In genomic region chr21:15431053-15431452, GRCh38 we compare ENCODE assay signal across 15 cellular contexts.
A peak's percentile ranks its signal among the peaks of the same experiment; 100 is the strongest.
DNase-seq lines count a peak whose midpoint lies in the region; FAIRE-seq and TF ChIP-seq lines count a peak whose summit lies in the region.
"Had no signal": no experiment of that assay in that cellular context is flagged by ENCODE, and none has a peak within 500 bp of the region (broad histone marks: within the 10 kb centered on the region; RNA-seq: fewer than 3 reads in every experiment).

No MANE protein-coding gene starts in this region.

- H3K4me3 ChIP-seq in mammary epithelial cell (replicated peaks in 1 of 3; ENCODE audit: insufficient read depth in 1 of 3, low read depth in 2 of 3, low read length in 3 of 3) = no peak overlapping the region
- no peak overlapping the region for H3K4me3 ChIP-seq in Loucy (ENCODE audit: low read length, poor library complexity, severe bottlenecking)
- H3K4me3 ChIP-seq in H1 (ENCODE audit: extremely low read depth in 1 of 4, insufficient read depth in 2 of 4, low read depth in 3 of 4, low read length in 4 of 4) = no peak overlapping the region
- H3K4me3 ChIP-seq in trophoblast cell (ENCODE audit: low read depth, low read length) = no peak overlapping the region
- H3K4me3 ChIP-seq in esophagus muscularis mucosa = no peak overlapping the region
- H3K4me3 ChIP-seq: BLaER1, GM12878 had no signal

- H2BK15ac ChIP-seq in H1 (ENCODE audit: low read length) = no peak overlapping the region

- H4K91ac ChIP-seq in H1 (replicated peaks; ENCODE audit: insufficient read length, low read length) (no peak overlapping the region), trophoblast cell (ENCODE audit: low read depth, low read length) (peak overlapping the region; percentile 68)

- no peaks in the 10 kb centered on the region for H3K23me2 ChIP-seq in H1 (ENCODE audit: low read depth, low read length)

- H3K27ac Mint-ChIP-seq in MCF 10A (ENCODE audit: low read depth, unreplicated experiment) = no peak overlapping the region
- H3K27ac Mint-ChIP-seq: CD4-positive, CD25-positive, alpha-beta regulatory T cell had no signal

- H3K79me2 ChIP-seq in mammary epithelial cell (ENCODE audit: insufficient read depth, low read length) = no peaks in the 10 kb centered on the region
- no peaks in the 10 kb centered on the region for H3K79me2 ChIP-seq in Loucy (ENCODE audit: insufficient read depth, low read length)
- H3K79me2 ChIP-seq in H1 (ENCODE audit: control insufficient read depth in 1 of 2, insufficient read depth in 2 of 2, low read length in 2 of 2) = no peaks in the 10 kb centered on the region
- H3K79me2 ChIP-seq in trophoblast cell (ENCODE audit: control insufficient read depth, insufficient read depth, low read length, poor library complexity) = no peaks in the 10 kb centered on the region

- no peak overlapping the region for H2BK20ac ChIP-seq in H1 (ENCODE audit: low read length)

- TF ChIP-seq POLR2A in H1 (IDR thresholded peaks at IDR 0.05; ENCODE audit: control extremely low read depth in 1 of 2, low read depth in 2 of 2, low read length in 2 of 2) = no peak
- no peak for TF ChIP-seq POLR2A in esophagus muscularis mucosa (IDR thresholded peaks at IDR 0.05; ENCODE audit: low read depth)

- TF ChIP-seq CTCF in mammary epithelial cell (conservative IDR thresholded peaks at IDR 0.05 in 1 of 2, IDR thresholded peaks at IDR 0.05 in 1 of 2; ENCODE audit: extremely low read depth in 1 of 2, insufficient read depth in 1 of 2, low read depth in 1 of 2, low read length in 2 of 2) (no peak), MCF 10A (IDR thresholded peaks at IDR 0.05; ENCODE audit: unreplicated experiment) (no peak), Loucy (conservative IDR thresholded peaks at IDR 0.05; ENCODE audit: low read length) (0 out of 2 replicates have a peak, but pooled peaks have one; percentile 20), H1 (IDR thresholded peaks at IDR 0.05; ENCODE audit: control extremely low read depth in 1 of 3, insufficient read depth in 1 of 3, low read depth in 1 of 3, low read length in 3 of 3) (peak; percentile 44 to 70 (median 49)), esophagus muscularis mucosa (IDR thresholded peaks at IDR 0.05) (no peak)

- WGBS in mammary epithelial cell (ENCODE audit: low coverage, missing lambda C conversion rate) = 93% methylated on average over 1 of the region's 1 CpG
- 75% methylated on average over 1 of the region's 1 CpG; no CpG with 5 or more reads in 1 of the 2 experiments for WGBS in H1 (ENCODE audit: extremely low coverage in 1 of 2, insufficient coverage in 1 of 2, insufficient read length in 1 of 2, insufficient replicate concordance in 2 of 2, low coverage in 1 of 2, low lambda C conversion rate in 2 of 2, missing lambda C conversion rate in 1 of 2), 2 experiments
- no CpG with 5 or more reads among the region's 1 CpG for WGBS in trophoblast cell (ENCODE audit: extremely low coverage, insufficient coverage, insufficient read length)
- 100% methylated on average over 1 of the region's 1 CpG for WGBS in esophagus muscularis mucosa

- BruUV-seq in mammary epithelial cell (replicated peaks; lab: Mats Ljungman, UMichigan) = no TSS peak
- no TSS peak for BruUV-seq in MCF 10A (replicated peaks; lab: Mats Ljungman, UMichigan)

- H3K4me1 ChIP-seq in mammary epithelial cell (ENCODE audit: insufficient read depth, low read length) = peaks cover 8% of the 10 kb centered on the region
- no peaks in the 10 kb centered on the region for H3K4me1 ChIP-seq in Loucy (ENCODE audit: insufficient read depth, low read length, poor library complexity, severe bottlenecking)
- peaks cover 0 to 2% (median 0%) of the 10 kb centered on the region in 4 experiments; a peak in 1 of 7 replicates for H3K4me1 ChIP-seq in H1 (replicated peaks in 1 of 4; ENCODE audit: control insufficient read depth in 3 of 4, insufficient read depth in 4 of 4, low read length in 3 of 4)
- H3K4me1 ChIP-seq in trophoblast cell (ENCODE audit: control insufficient read depth in 1 of 2, insufficient read depth in 2 of 2, low read length in 2 of 2) = peaks cover 4 to 7% of the 10 kb centered on the region in 2 experiments
- H3K4me1 ChIP-seq in esophagus muscularis mucosa = peaks cover 0 to 8% (median 5%) of the 10 kb centered on the region in 4 donors

- no peaks in the 10 kb centered on the region for H3F3A ChIP-seq in Loucy (ENCODE audit: low read depth)

- TF ChIP-seq RAD21 in H1 (IDR thresholded peaks at IDR 0.05 in 1 of 2, conservative IDR thresholded peaks at IDR 0.05 in 1 of 2; ENCODE audit: low read depth in 2 of 2, low read length in 2 of 2) = peak; percentile 27 to 48; a peak in 1 of 4 replicates

- H3K4me3 Mint-ChIP-seq in MCF 10A (ENCODE audit: unreplicated experiment) = no peak overlapping the region
- H3K4me3 Mint-ChIP-seq: CD4-positive, CD25-positive, alpha-beta regulatory T cell had no signal

- DNase-seq in mammary epithelial cell = no peak
- no peak for DNase-seq in MCF 10A (ENCODE audit: unreplicated experiment)
- DNase-seq in H1 (ENCODE audit: low read depth in 1 of 2, low spot score in 2 of 2) = no peak
- DNase-seq in trophoblast cell = no peak
- no peak for DNase-seq in NCI-H2081 treated with DMSO at 0.1 percent for 48 hours (lab: John Stamatoyannopoulos, UW)
- DNase-seq in esophagus muscularis mucosa (ENCODE audit: extremely low spot score) = no peak
- DNase-seq in retina = no peak
- DNase-seq: CD4-positive, CD25-positive, alpha-beta regulatory T cell; GF-D8 had no signal

- no peak overlapping the region for H3K4me2 ChIP-seq in mammary epithelial cell (ENCODE audit: insufficient read depth, low read depth, low read length)
- no peak overlapping the region for H3K4me2 ChIP-seq in Loucy (ENCODE audit: low read depth, low read length, poor library complexity, severe bottlenecking)
- H3K4me2 ChIP-seq in H1 (ENCODE audit: insufficient read depth in 1 of 2, low read depth in 2 of 2, low read length in 2 of 2) = no peak overlapping the region
- no peak overlapping the region for H3K4me2 ChIP-seq in trophoblast cell (ENCODE audit: low read length)

- H2BK120ac ChIP-seq in H1 (replicated peaks; ENCODE audit: low read depth, low read length) = no peak overlapping the region
- H2BK120ac ChIP-seq in trophoblast cell (ENCODE audit: insufficient read depth, low read length, poor library complexity) = peak overlapping the region; percentile 20

- H3K27ac ChIP-seq in mammary epithelial cell (ENCODE audit: insufficient read depth, low read depth, low read length) (no peak overlapping the region), H1 (ENCODE audit: low read depth, low read length) (no peak overlapping the region), trophoblast cell (ENCODE audit: low read depth, low read length) (no peak overlapping the region), esophagus muscularis mucosa (replicated peaks in 1 of 4) (no peak overlapping the region)
- H3K27ac ChIP-seq: 22Rv1, BLaER1 had no signal

- intact Hi-C loops in mammary epithelial cell (cut with micrococcal nuclease) (no loop called here), MCF 10A (cut with micrococcal nuclease) (no loop called here), esophagus muscularis mucosa (cut with DNase I) (no loop called here)

- H2AK5ac ChIP-seq in H1 (ENCODE audit: low read depth, low read length) = no peak overlapping the region
- peak overlapping the region; percentile 59 for H2AK5ac ChIP-seq in trophoblast cell (ENCODE audit: low read length)

- H2BK5ac ChIP-seq in H1 (ENCODE audit: low read depth, low read length) (no peak overlapping the region), trophoblast cell (ENCODE audit: low read depth, low read length, poor library complexity) (no peak overlapping the region)

- H3K9ac ChIP-seq in mammary epithelial cell (ENCODE audit: insufficient read depth, low read length) (no peak overlapping the region), Loucy (ENCODE audit: low read depth, low read length, poor library complexity, severe bottlenecking) (no peak overlapping the region), H1 (replicated peaks in 1 of 4; ENCODE audit: extremely low read depth in 1 of 4, low read depth in 3 of 4, low read length in 3 of 4) (no peak overlapping the region), trophoblast cell (ENCODE audit: low read length) (no peak overlapping the region)
- H3K9ac ChIP-seq: BLaER1 had no signal

- H2BK12ac ChIP-seq in H1 (ENCODE audit: low read depth, low read length) (no peak overlapping the region), trophoblast cell (ENCODE audit: low read length) (no peak overlapping the region)

- no peaks in the 10 kb centered on the region for H3K9me2 ChIP-seq in Loucy (replicated peaks; ENCODE audit: low read depth, low read length)

- no peak overlapping the region for H3K56ac ChIP-seq in H1 (replicated peaks; ENCODE audit: insufficient read length, low read depth, low read length)

- H3K4ac ChIP-seq in H1 (replicated peaks; ENCODE audit: insufficient read length, low read depth, low read length) = no peak overlapping the region
- H3K4ac ChIP-seq in trophoblast cell (ENCODE audit: low read depth, low read length) = no peak overlapping the region

- H3K27me3 ChIP-seq in mammary epithelial cell (ENCODE audit: insufficient read depth, low read length) (no peaks in the 10 kb centered on the region), Loucy (ENCODE audit: insufficient read depth, low read length, poor library complexity, severe bottlenecking) (no peaks in the 10 kb centered on the region), H1 (replicated peaks in 1 of 4; ENCODE audit: control insufficient read depth in 3 of 4, extremely low read depth in 1 of 4, insufficient read depth in 3 of 4, low read length in 3 of 4) (no peaks in the 10 kb centered on the region), trophoblast cell (ENCODE audit: insufficient read depth, low read length) (no peaks in the 10 kb centered on the region), esophagus muscularis mucosa (no peaks in the 10 kb centered on the region)
- H3K27me3 ChIP-seq: BLaER1 had no signal

- H2AFZ ChIP-seq in mammary epithelial cell (ENCODE audit: low read depth, low read length) = peak overlapping the region; percentile 35
- H2AFZ ChIP-seq in Loucy (ENCODE audit: low read length) = no peak overlapping the region
- H2AFZ ChIP-seq in H1 (ENCODE audit: low read length) = no peak overlapping the region
- H2AFZ ChIP-seq in trophoblast cell (ENCODE audit: insufficient read depth, low read length, poor library complexity) = peak overlapping the region; percentile 13

- no peak overlapping the region for H3K23ac ChIP-seq in H1 (ENCODE audit: insufficient read length)
- H3K23ac ChIP-seq in trophoblast cell (ENCODE audit: low read length) = no peak overlapping the region

- H3K36me3 ChIP-seq in mammary epithelial cell (ENCODE audit: insufficient read depth, low read length) = no peaks in the 10 kb centered on the region
- H3K36me3 ChIP-seq in Loucy (ENCODE audit: insufficient read depth, low read length) = no peaks in the 10 kb centered on the region
- no peaks in the 10 kb centered on the region for H3K36me3 ChIP-seq in H1 (ENCODE audit: control insufficient read depth in 2 of 4, insufficient read depth in 4 of 4, low read length in 3 of 4)
- H3K36me3 ChIP-seq in trophoblast cell (ENCODE audit: control insufficient read depth in 1 of 2, insufficient read depth in 2 of 2, low read length in 2 of 2) = no peaks in the 10 kb centered on the region
- no peaks in the 10 kb centered on the region for H3K36me3 ChIP-seq in esophagus muscularis mucosa
- H3K36me3 ChIP-seq: BLaER1 had no signal

- dilution Hi-C loops in mammary epithelial cell (cut with HindIII; ENCODE audit: low sequenced_read_pairs) = loop anchor here (5.0 kb wide), 1 partner anchor 34 kb away; no protein-coding TSS in a partner anchor

- no peak for TF ChIP-seq EP300 in H1 (IDR thresholded peaks at IDR 0.05; ENCODE audit: borderline replicate concordance in 1 of 2, low read depth in 2 of 2, low read length in 2 of 2)
- TF ChIP-seq EP300 in esophagus muscularis mucosa (IDR thresholded peaks at IDR 0.05) = no peak

- H3K14ac ChIP-seq in H1 (ENCODE audit: insufficient read length) (no peak overlapping the region), trophoblast cell (ENCODE audit: low read length) (peak overlapping the region; percentile 35)

- H3K79me1 ChIP-seq in H1 (ENCODE audit: low read depth, low read length) = no peaks in the 10 kb centered on the region
- peaks cover 3% of the 10 kb centered on the region for H3K79me1 ChIP-seq in trophoblast cell (ENCODE audit: low read length)

- H3K4me1 Mint-ChIP-seq in MCF 10A (ENCODE audit: insufficient read depth, unreplicated experiment) = peaks cover 6% of the 10 kb centered on the region
- H3K4me1 Mint-ChIP-seq: CD4-positive, CD25-positive, alpha-beta regulatory T cell had no signal

- H4K12ac ChIP-seq in trophoblast cell (ENCODE audit: low read depth, low read length) = no peak overlapping the region

- H3K9me3 ChIP-seq in mammary epithelial cell (replicated peaks; ENCODE audit: insufficient read depth, low read length) (no peaks in the 10 kb centered on the region), Loucy (ENCODE audit: insufficient read depth, low read depth, low read length) (no peaks in the 10 kb centered on the region), H1 (ENCODE audit: insufficient read depth in 2 of 2, low read depth in 1 of 2, low read length in 1 of 2) (no peaks in the 10 kb centered on the region), trophoblast cell (ENCODE audit: insufficient read depth, low read depth, low read length) (no peaks in the 10 kb centered on the region), esophagus muscularis mucosa (peaks cover 0 to 4% (median 0%) of the 10 kb centered on the region in 4 donors)

- in situ Hi-C loops in mammary epithelial cell (cut with MboI; ENCODE audit: low sequenced_read_pairs in 2 of 2) = no loop called here

- H3K18ac ChIP-seq in H1 (ENCODE audit: extremely low read depth, low read length) (no peak overlapping the region), trophoblast cell (ENCODE audit: low read length) (peak overlapping the region; percentile 74)

- H4K20me1 ChIP-seq in mammary epithelial cell (ENCODE audit: insufficient read depth, low read length) (no peaks in the 10 kb centered on the region), Loucy (ENCODE audit: insufficient read depth, low read length, poor library complexity, severe bottlenecking) (no peaks in the 10 kb centered on the region), H1 (replicated peaks in 1 of 2; ENCODE audit: control insufficient read depth in 1 of 2, insufficient read depth in 2 of 2, low read length in 2 of 2) (no peaks in the 10 kb centered on the region)
- H4K20me1 ChIP-seq: BLaER1 had no signal

- H4K5ac ChIP-seq in H1 (ENCODE audit: insufficient read length, low read depth, low read length) = no peak overlapping the region

- no peak overlapping the region for H4K8ac ChIP-seq in H1 (ENCODE audit: extremely low read depth, insufficient read depth, low read length)
- no peak overlapping the region for H4K8ac ChIP-seq in trophoblast cell (ENCODE audit: low read depth, low read length)

- no peaks in the 10 kb centered on the region for H3K27me3 Mint-ChIP-seq in MCF 10A (ENCODE audit: insufficient read depth, unreplicated experiment)
- H3K27me3 Mint-ChIP-seq: CD4-positive, CD25-positive, alpha-beta regulatory T cell had no signal

- POLR2A ChIA-PET in MCF 10A (lab: Yijun Ruan, JAX) = interaction anchor here (1.1 to 2.4 kb wide), 2 partner anchors 8 to 9 kb away, joined by 3 to 9 read pairs; no protein-coding TSS in a partner anchor
- POLR2A ChIA-PET in H1 (lab: Charles Lee; ENCODE audit: partially characterized antibody) = no interaction called here

- no peak for FAIRE-seq in H1 (lab: Jason Lieb, UNC)
- FAIRE-seq: GM12878, GM18507, H54 had no signal

- CTCF ChIA-PET in mammary epithelial cell (lab: Charles Lee; ENCODE audit: low non-redundant PET) = no interaction called here
- CTCF ChIA-PET in MCF 10A (lab: Yijun Ruan, JAX) = interaction anchor here (0.6 to 0.9 kb wide), 2 partner anchors 57 to 380 kb away, joined by 3 to 5 read pairs; no protein-coding TSS in a partner anchor
- CTCF ChIA-PET in H1 (lab: Charles Lee; ENCODE audit: partially characterized antibody) = interaction anchor here (0.6 to 2.2 kb wide), 8 partner anchors 8 to 567 kb away, joined by 3 to 8 read pairs (median 3); no protein-coding TSS in a partner anchor

- H3K36me3 Mint-ChIP-seq in MCF 10A (ENCODE audit: insufficient read depth, unreplicated experiment) = no peaks in the 10 kb centered on the region
- H3K36me3 Mint-ChIP-seq: CD4-positive, CD25-positive, alpha-beta regulatory T cell had no signal

- H3K9me3 Mint-ChIP-seq in MCF 10A (ENCODE audit: unreplicated experiment) = no peaks in the 10 kb centered on the region

Comparison
In these comparisons a context has a peak if more than half of its experiments do, and no peak if none do; other contexts are left out.
1. H2AFZ ChIP-seq: peak in mammary epithelial cell (single experiment) and trophoblast cell (single experiment); none in Loucy (single experiment) and H1 (single experiment).
2. CTCF ChIP-seq: peak in Loucy (single experiment) and H1 (3 of 3); none in mammary epithelial cell (0 of 2), MCF 10A (single experiment) and esophagus muscularis mucosa (0 of 3).